ENCODE assay signal across 8 cellular contexts in the genomic region with DNA sequence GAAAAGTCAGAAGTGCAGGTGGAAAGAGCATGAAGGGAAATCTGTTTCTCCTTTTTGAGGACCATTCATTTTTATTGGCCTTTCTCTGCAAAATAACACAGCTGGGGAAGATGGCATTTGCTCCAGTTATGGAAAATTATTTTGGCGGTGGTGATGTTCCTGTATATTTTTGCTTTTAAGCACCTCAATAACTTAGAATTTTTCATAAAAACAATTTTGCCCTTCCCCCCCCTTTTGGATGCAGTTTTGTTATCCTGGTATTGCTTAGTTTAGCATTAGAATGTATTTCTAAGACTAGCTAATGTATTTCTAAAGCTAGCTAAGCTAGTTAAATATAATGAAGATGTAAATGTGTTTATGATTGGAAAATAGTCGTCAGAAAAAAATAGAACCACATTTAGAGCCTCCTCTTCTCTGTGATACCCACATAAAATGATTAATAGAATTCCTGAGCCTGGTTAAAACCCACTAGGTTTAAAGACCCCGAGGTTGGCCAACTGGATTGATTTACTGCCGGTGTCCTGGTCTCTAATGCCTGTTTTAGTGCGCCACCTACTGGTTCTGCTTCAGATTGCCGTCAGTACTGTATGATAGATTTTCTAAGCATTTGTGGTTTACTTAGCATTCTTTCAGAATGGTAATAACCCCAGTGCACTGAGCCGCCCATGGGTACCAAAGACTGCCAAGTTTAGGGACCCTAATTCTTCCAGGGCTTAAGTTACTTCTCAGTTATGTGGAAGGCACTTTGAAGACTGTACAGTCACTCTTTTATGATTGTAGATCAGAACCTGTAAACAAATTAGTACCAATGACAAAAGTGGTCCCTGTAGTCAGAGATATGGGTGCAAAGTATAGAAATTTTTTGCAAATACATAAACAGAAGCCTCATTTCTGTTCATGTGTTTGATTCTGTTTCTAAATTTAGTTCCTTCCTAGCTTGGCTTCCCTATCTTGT. TPM values are rescaled to one million over a fixed set of nuclear protein-coding genes. Genes with fewer than 3 reads are reported as not detected.
A peak's percentile ranks its signal among the peaks of the same experiment; 100 is the strongest.
DNase-seq lines count a peak whose midpoint lies in the region; ATAC-seq, FAIRE-seq and TF ChIP-seq lines count a peak whose summit lies in the region.

No MANE protein-coding gene starts in this region.

- intact Hi-C loops in breast epithelium (cut with DNase I; ENCODE audit: low total_unique reads) (no loop called here), spleen (cut with DNase I; ENCODE audit: low total_unique reads) (loop anchor here (2.0 to 10.0 kb wide), 3 partner anchors 353 to 611 kb away; no protein-coding TSS in a partner anchor)

- DNase-seq in GM04504 (ENCODE audit: low read depth) (peak; percentile 54), NCI-H2171 treated with DMSO at 0.1 percent for 48 hours (lab: John Stamatoyannopoulos, UW) (peak; percentile 66), WERI-Rb-1 (peak; percentile 87), breast epithelium (ENCODE audit: low spot score in 2 of 2) (peak; percentile 64 to 66), spleen (no peak)

- WGBS in spleen, 5 donors, result 9 to 12% (median 11%) methylated on average over 7 of the region's 7 CpGs

- H3K4me3 ChIP-seq in WERI-Rb-1 (ENCODE audit: low read depth, low read length) (no peak overlapping the region), breast epithelium (no peak overlapping the region), spleen (peak overlapping the region in 2 of 8 donors; percentile 12 to 21)

- H3K36me3 ChIP-seq in WERI-Rb-1 (peaks cover 6% of the 10 kb centered on the region), breast epithelium (no peaks in the 10 kb centered on the region), spleen (peaks cover 0 to 12% (median 0%) of the 10 kb centered on the region in 6 donors)

- peaks cover 11 to 49% of the 10 kb centered on the region in 2 donors for H3K4me1 ChIP-seq in breast epithelium
- H3K4me1 ChIP-seq in spleen, result peaks cover 62 to 100% (median 86%) of the 10 kb centered on the region in 6 donors

- FAIRE-seq in islet of Langerhans (lab: Jason Lieb, UNC), result peak; percentile 38

- TF ChIP-seq POLR2A in breast epithelium (IDR thresholded peaks at IDR 0.05) (no peak), spleen (IDR thresholded peaks at IDR 0.05) (no peak)

- ATAC-seq in HG02852 (IDR thresholded peaks at IDR 0.05; ENCODE audit: unreplicated experiment) (peak; percentile 46), GM18498 (IDR thresholded peaks at IDR 0.05; ENCODE audit: unreplicated experiment) (no peak)

- H3K27ac ChIP-seq in WERI-Rb-1, result no peak overlapping the region
- H3K27ac ChIP-seq in breast epithelium, result peak overlapping the region; percentile 88 to 90
- H3K27ac ChIP-seq in spleen, result peak overlapping the region; percentile 43 to 100 (median 99)

- H3K27me3 ChIP-seq in WERI-Rb-1 (ENCODE audit: insufficient read depth, low read depth, severe bottlenecking) (no peaks in the 10 kb centered on the region), breast epithelium (no peaks in the 10 kb centered on the region), spleen (replicated peaks in 1 of 7) (no peaks in the 10 kb centered on the region)

- TF ChIP-seq CTCF in WERI-Rb-1 (IDR thresholded peaks at IDR 0.05; ENCODE audit: low read depth, low read length), result peak; percentile 78
- TF ChIP-seq CTCF in breast epithelium (IDR thresholded peaks at IDR 0.05), result peak; percentile 69 to 89 (median 84)
- peak; percentile 78 to 92 (median 89) for TF ChIP-seq CTCF in spleen (IDR thresholded peaks at IDR 0.05 in 8 of 11, conservative IDR thresholded peaks at IDR 0.05 in 3 of 11)

- H3K9me3 ChIP-seq in WERI-Rb-1 (ENCODE audit: severe bottlenecking) (no peaks in the 10 kb centered on the region), breast epithelium (no peaks in the 10 kb centered on the region), spleen (no peaks in the 10 kb centered on the region)

RNA-seq across cellular contexts. Expression of gene KLF3, which starts 11.4 kb away (rescaled TPM):
- total RNA-seq in breast epithelium, result 10 to 100 TPM; 33.4 to 48.5 (median 36.0) TPM
- 10 to 100 TPM; 60.6 to 87.5 (median 77.9) TPM for total RNA-seq in spleen
- polyA plus RNA-seq in spleen, result 10 to 100 TPM in 1 of 3 donors, 1 to 10 TPM in 2; 8.0 to 16.4 (median 9.5) TPM
